10 cellular contexts compared by ENCODE assay signal in genomic region chr19:4391701-4392543, GRCh38. TPM values are rescaled to one million over a fixed set of nuclear protein-coding genes. Genes with fewer than 3 reads are reported as not detected.
DNase-seq lines count a peak whose midpoint lies in the region; ATAC-seq and TF ChIP-seq lines count a peak whose summit lies in the region.
"Had no signal": no experiment of that assay in that cellular context is flagged by ENCODE, and none has a peak within 500 bp of the region (broad histone marks: within the 10 kb centered on the region; RNA-seq: fewer than 3 reads in every experiment).

No MANE protein-coding gene starts in this region.

- WGBS in body of pancreas, 2 donors: 51 to 60% methylated on average over 12 to 22 of the region's 22 CpGs
- 54 to 67% (median 60%) methylated on average over 10 to 22 of the region's 22 CpGs for WGBS in heart left ventricle, 4 donors

- peaks cover 17% of the 10 kb centered on the region for H3K36me3 Mint-ChIP-seq in activated T-cell treated with anti-CD3 and anti-CD28 coated beads, Interleukin-2, amount 50 U/mL, for 4 hours (ENCODE audit: insufficient read depth)

- H3K9me3 Mint-ChIP-seq in activated T-cell treated with anti-CD3 and anti-CD28 coated beads, Interleukin-2, amount 50 U/mL, for 4 hours: no peaks in the 10 kb centered on the region

- H3K4me2 ChIP-seq in BLaER1 treated with 17β-estradiol and CSF1 and Interleukin-3, amounts not matched to agents 10 nM and 100 nM: peak overlapping the region; percentile 39 to 98 (median 76); a peak in 21 of 22 replicates

- H3K4me3 Mint-ChIP-seq in activated T-cell treated with anti-CD3 and anti-CD28 coated beads, Interleukin-2, amount 50 U/mL, for 4 hours: no peak overlapping the region

- H3K27me3 ChIP-seq in BLaER1 treated with 17β-estradiol and CSF1 and Interleukin-3, amounts not matched to agents 10 nM and 100 nM: no peaks in the 10 kb centered on the region
- H3K27me3 ChIP-seq in body of pancreas (no peaks in the 10 kb centered on the region), heart left ventricle (no peaks in the 10 kb centered on the region)

- DNase-seq in body of pancreas (peak in 1 of 4 donors; percentile 44), heart left ventricle (peak; percentile 58 to 77 (median 68)), posterior vena cava (ENCODE audit: low spot score) (peak; percentile 89)
- no peak for DNase-seq in activated T-cell treated with anti-CD3 and anti-CD28 coated beads, Interleukin-2, amount 50 U/mL, for 4 hours
- DNase-seq in stimulated activated CD4-positive, alpha-beta T cell treated with anti-CD3 and anti-CD28 coated beads, Interleukin-1b, Interleukin-23, amount 100 ng/mL, for 48 hours: no peak
- DNase-seq: erythroblast, NCI-H226 had no signal

- H3K4me1 ChIP-seq in BLaER1 treated with 17β-estradiol and CSF1 and Interleukin-3, amounts not matched to agents 10 nM and 100 nM: peaks cover 43 to 99% (median 67%) of the 10 kb centered on the region in 10 experiments
- peaks cover 62% of the 10 kb centered on the region for H3K4me1 ChIP-seq in body of pancreas
- peaks cover 4 to 86% (median 75%) of the 10 kb centered on the region in 12 donors for H3K4me1 ChIP-seq in heart left ventricle

- TF ChIP-seq POLR2A in body of pancreas (IDR thresholded peaks at IDR 0.05): no peak
- TF ChIP-seq POLR2A in heart left ventricle (IDR thresholded peaks at IDR 0.05): no peak

- peaks cover 47% of the 10 kb centered on the region for H3K4me1 Mint-ChIP-seq in activated T-cell treated with anti-CD3 and anti-CD28 coated beads, Interleukin-2, amount 50 U/mL, for 4 hours (ENCODE audit: low read depth)

- H3K4me3 ChIP-seq in BLaER1 treated with 17β-estradiol and CSF1 and Interleukin-3, amounts not matched to agents 10 nM and 100 nM: peak overlapping the region in 2 of 10 experiments; percentile 33 to 42; a peak in 3 of 20 replicates
- no peak overlapping the region for H3K4me3 ChIP-seq in body of pancreas
- peak overlapping the region in 4 of 12 donors; percentile 5 to 18 (median 6) for H3K4me3 ChIP-seq in heart left ventricle

- TF ChIP-seq CTCF in body of pancreas (IDR thresholded peaks at IDR 0.05) (no peak), heart left ventricle (IDR thresholded peaks at IDR 0.05) (no peak)

- H3K9me3 ChIP-seq in BLaER1 treated with 17β-estradiol and CSF1 and Interleukin-3, amounts not matched to agents 10 nM and 100 nM (replicated peaks in 1 of 11): no peaks in the 10 kb centered on the region
- H3K9me3 ChIP-seq in body of pancreas: no peaks in the 10 kb centered on the region
- no peaks in the 10 kb centered on the region for H3K9me3 ChIP-seq in heart left ventricle

- H3K36me3 ChIP-seq in BLaER1 treated with 17β-estradiol and CSF1 and Interleukin-3, amounts not matched to agents 10 nM and 100 nM: peaks cover 38 to 88% (median 64%) of the 10 kb centered on the region in 11 experiments
- peaks cover 0 to 4% of the 10 kb centered on the region in 2 donors for H3K36me3 ChIP-seq in body of pancreas (replicated peaks in 1 of 2; ENCODE audit: insufficient read depth in 1 of 2, low read depth in 2 of 2)
- peaks cover 0 to 50% (median 17%) of the 10 kb centered on the region in 9 donors for H3K36me3 ChIP-seq in heart left ventricle

- H3K27me3 Mint-ChIP-seq in activated T-cell treated with anti-CD3 and anti-CD28 coated beads, Interleukin-2, amount 50 U/mL, for 4 hours (ENCODE audit: low read depth): no peaks in the 10 kb centered on the region

- peaks cover 95 to 100% (median 99%) of the 10 kb centered on the region in 11 experiments for H4K20me1 ChIP-seq in BLaER1 treated with 17β-estradiol and CSF1 and Interleukin-3, amounts not matched to agents 10 nM and 100 nM

- H3K9ac ChIP-seq in BLaER1 treated with 17β-estradiol and CSF1 and Interleukin-3, amounts not matched to agents 10 nM and 100 nM: peak overlapping the region; percentile 5 to 74 (median 62); a peak in 18 of 22 replicates

- intact Hi-C loops in body of pancreas (cut with DNase I): no loop called here
- intact Hi-C loops in heart left ventricle (cut with DNase I): loop anchor here in 1 of 10 donors (2.0 kb wide), 1 partner anchor 13 kb away; no protein-coding TSS in a partner anchor
- intact Hi-C loops in posterior vena cava (cut with DNase I): no loop called here

- H3K27ac ChIP-seq in BLaER1 treated with 17β-estradiol and CSF1 and Interleukin-3, amounts not matched to agents 10 nM and 100 nM: peak overlapping the region in 5 of 11 experiments; percentile 25 to 72 (median 56); a peak in 6 of 22 replicates
- H3K27ac ChIP-seq in body of pancreas (peak overlapping the region in 3 of 4 donors; percentile 13 to 61 (median 58)), heart left ventricle (peak overlapping the region; percentile 57 to 87 (median 78))

- peak; percentile 34 for ATAC-seq in body of pancreas
- ATAC-seq in heart left ventricle: peak; percentile 16 to 69 (median 50)
- no peak for ATAC-seq in activated T-cell treated with anti-CD3 and anti-CD28 coated beads, Interleukin-2, amount 50 U/mL, for 4 hours
- ATAC-seq in GM21723 (IDR thresholded peaks at IDR 0.05; ENCODE audit: unreplicated experiment): no peak
- no peak for ATAC-seq in GM18867 (IDR thresholded peaks at IDR 0.05; ENCODE audit: unreplicated experiment)

RNA-seq across cellular contexts. Expression of gene SH3GL1, which starts 8.4 kb away (rescaled TPM):
- 10 to 100 TPM; 20.4 to 22.6 TPM for total RNA-seq in body of pancreas
- total RNA-seq in heart left ventricle: 10 to 100 TPM; 14.4 to 43.6 (median 22.2) TPM
- polyA plus RNA-seq in heart left ventricle: 10 to 100 TPM; 17.3 to 43.3 TPM
- total RNA-seq in posterior vena cava: 10 to 100 TPM; 77.5 to 88.8 TPM
- 10 to 100 TPM; 50.8 to 52.6 (median 52.2) TPM for total RNA-seq in activated T-cell treated with anti-CD3 and anti-CD28 coated beads, Interleukin-2, amount 50 U/mL, for 4 hours

RNA-seq across cellular contexts. Expression of gene CHAF1A, which starts 10.5 kb away (rescaled TPM):
- total RNA-seq in body of pancreas: 1 to 10 TPM; 3.4 to 6.3 TPM
- total RNA-seq in heart left ventricle: 10 to 100 TPM in 1 of 9 donors, 1 to 10 TPM in 8; 3.0 to 10.7 (median 5.5) TPM
- 1 to 10 TPM; 2.9 to 5.6 TPM for polyA plus RNA-seq in heart left ventricle
- 1 to 10 TPM; 6.0 to 9.5 TPM for total RNA-seq in posterior vena cava
- 10 to 100 TPM; 59.1 to 81.0 (median 64.3) TPM for total RNA-seq in activated T-cell treated with anti-CD3 and anti-CD28 coated beads, Interleukin-2, amount 50 U/mL, for 4 hours

RNA-seq across cellular contexts. Expression of gene MPND, which starts 48.6 kb away (rescaled TPM):
- total RNA-seq in body of pancreas (1 to 10 TPM in 1 of 2 donors, under 1 TPM in 1; 0.99 to 7.5 TPM), heart left ventricle (10 to 100 TPM in 7 of 9 donors, 1 to 10 TPM in 2; 8.2 to 23.7 (median 19.0) TPM), posterior vena cava (10 to 100 TPM; 11.2 to 12.1 TPM)
- 10 to 100 TPM; 14.4 to 21.9 TPM for polyA plus RNA-seq in heart left ventricle
- 10 to 100 TPM; 16.0 to 18.6 (median 18.1) TPM for total RNA-seq in activated T-cell treated with anti-CD3 and anti-CD28 coated beads, Interleukin-2, amount 50 U/mL, for 4 hours

RNA-seq across cellular contexts. Expression of gene STAP2, which starts 53.3 kb away (rescaled TPM):
- 10 to 100 TPM; 17.9 to 31.0 TPM for total RNA-seq in body of pancreas
- total RNA-seq in heart left ventricle: 10 to 100 TPM in 1 of 9 donors, 1 to 10 TPM in 6, under 1 TPM in 2; 0.67 to 14.2 (median 2.1) TPM
- polyA plus RNA-seq in heart left ventricle: 1 to 10 TPM; 1.1 to 1.9 TPM
- total RNA-seq in posterior vena cava: 1 to 10 TPM; 2.1 to 2.7 TPM
- 10 to 100 TPM; 11.1 to 13.2 (median 12.8) TPM for total RNA-seq in activated T-cell treated with anti-CD3 and anti-CD28 coated beads, Interleukin-2, amount 50 U/mL, for 4 hours

Comparison
In these comparisons a context has a peak if more than half of its experiments do, and no peak if none do; other contexts are left out.
1. ATAC-seq: peak in body of pancreas (single experiment) and heart left ventricle (4 of 4); none in activated T-cell treated with anti-CD3 and anti-CD28 coated beads, Interleukin-2, amount 50 U/mL, for 4 hours (0 of 2), GM21723 (single experiment) and GM18867 (single experiment).
2. DNase-seq: peak in heart left ventricle (5 of 5) and posterior vena cava (single experiment); none in activated T-cell treated with anti-CD3 and anti-CD28 coated beads, Interleukin-2, amount 50 U/mL, for 4 hours (single experiment) and stimulated activated CD4-positive, alpha-beta T cell treated with anti-CD3 and anti-CD28 coated beads, Interleukin-1b, Interleukin-23, amount 100 ng/mL, for 48 hours (single experiment).
3. RNA of gene CHAF1A, which starts 10.5 kb away (total RNA-seq): 59.1 to 81.0 TPM in activated T-cell treated with anti-CD3 and anti-CD28 coated beads, Interleukin-2, amount 50 U/mL, for 4 hours; 6.0 to 9.5 TPM in posterior vena cava, 3.4 to 6.3 TPM in body of pancreas and 3.0 to 10.7 TPM in heart left ventricle; every median in the first group is over 4 times any median in the second.